In the genomic region with DNA sequence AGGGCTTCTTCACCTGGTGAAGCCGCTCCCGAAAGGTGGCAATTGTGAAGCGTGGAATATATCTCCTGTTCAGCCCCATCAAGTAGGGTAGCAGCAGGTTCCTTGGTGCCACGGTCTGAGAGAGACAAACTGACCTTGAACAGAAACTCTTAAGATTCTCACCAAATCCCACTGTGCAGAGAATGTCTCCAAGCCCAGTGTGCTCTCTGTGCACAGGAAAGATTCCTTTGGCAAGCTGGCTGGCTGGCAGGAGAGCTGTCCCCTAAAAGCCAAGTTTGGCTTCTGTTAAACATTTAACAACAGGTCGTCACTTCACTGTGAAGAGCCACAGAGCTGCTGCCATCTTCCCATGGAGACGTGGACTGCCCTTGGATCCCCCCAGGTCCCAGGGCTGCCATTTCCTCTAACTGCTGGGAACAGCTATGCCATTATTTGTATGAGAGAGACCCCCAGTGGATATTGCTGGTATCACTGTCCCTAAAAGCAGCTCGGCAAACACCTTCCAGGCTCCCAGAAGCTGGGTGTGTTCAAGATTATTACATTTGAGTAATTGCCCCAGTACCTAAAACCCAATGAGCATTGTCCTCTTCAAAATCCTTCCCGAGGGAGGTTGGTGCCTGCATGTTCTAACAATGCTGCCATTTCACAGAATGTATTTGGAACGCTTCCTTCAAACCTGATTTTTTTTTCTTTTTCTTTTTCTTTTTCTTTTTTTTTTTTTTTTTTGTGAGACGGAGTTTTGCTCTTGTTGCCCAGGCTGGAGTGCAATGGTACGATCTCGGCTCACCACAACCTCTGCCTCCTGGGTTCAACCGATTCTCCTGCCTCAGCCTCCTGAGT, we compare ENCODE assay signal across 8 cellular contexts.
DNase-seq lines count a peak whose midpoint lies in the region; ATAC-seq and TF ChIP-seq lines count a peak whose summit lies in the region.

No MANE protein-coding gene starts in this region.

- CTCF ChIA-PET in activated CD8-positive, alpha-beta memory T cell treated with anti-CD3 and anti-CD28 coated beads, Interleukin-2, amount 10 ng/mL, durations not matched to agents 7 days and 5 days (lab: Charles Lee) = interaction anchor here (0.6 to 6.4 kb wide), 42 partner anchors 9 to 369 kb away, joined by 3 to 115 read pairs (median 4); partner anchors contain the start of genes ATP1A1 and CD58
- CTCF ChIA-PET in naive thymus-derived CD4-positive, alpha-beta T cell (lab: Charles Lee) = interaction anchor here (0.6 to 4.6 kb wide), 20 partner anchors 8 to 693 kb away, joined by 3 to 59 read pairs (median 4); no protein-coding TSS in a partner anchor

- H3K27me3 Mint-ChIP-seq in activated CD8-positive, alpha-beta memory T cell treated with anti-CD3 and anti-CD28 coated beads, Interleukin-2, amount 10 ng/mL, durations not matched to agents 7 days and 5 days = no peaks in the 10 kb centered on the region
- H3K27me3 Mint-ChIP-seq in naive thymus-derived CD4-positive, alpha-beta T cell = no peaks in the 10 kb centered on the region

- H3K4me3 ChIP-seq in HL-60 (replicated peaks; ENCODE audit: insufficient read depth, low read length) = no peak overlapping the region
- no peak overlapping the region for H3K4me3 ChIP-seq in esophagus squamous epithelium
- no peak overlapping the region for H3K4me3 ChIP-seq in naive thymus-derived CD4-positive, alpha-beta T cell (ENCODE audit: low read length)
- H3K4me3 ChIP-seq in aorta (ENCODE audit: low read length in 2 of 2) = no peak overlapping the region

- no peak overlapping the region for H3K4me3 Mint-ChIP-seq in activated CD8-positive, alpha-beta memory T cell treated with anti-CD3 and anti-CD28 coated beads, Interleukin-2, amount 10 ng/mL, durations not matched to agents 7 days and 5 days
- H3K4me3 Mint-ChIP-seq in naive thymus-derived CD4-positive, alpha-beta T cell = peak overlapping the region in 1 of 10 donors; percentile 13

- TF ChIP-seq CTCF in HL-60 (IDR thresholded peaks at IDR 0.05; ENCODE audit: insufficient read depth, low read length) (peak; percentile 80), esophagus squamous epithelium (IDR thresholded peaks at IDR 0.05) (peak; percentile 51 to 96 (median 90))

- H3K9me3 ChIP-seq in esophagus squamous epithelium = no peaks in the 10 kb centered on the region
- no peaks in the 10 kb centered on the region for H3K9me3 ChIP-seq in naive thymus-derived CD4-positive, alpha-beta T cell (ENCODE audit: control insufficient read depth in 2 of 3, low read length in 3 of 3)
- no peaks in the 10 kb centered on the region for H3K9me3 ChIP-seq in aorta (ENCODE audit: control insufficient read depth, low read length)

- intact Hi-C loops in esophagus squamous epithelium (cut with DNase I) = no loop called here
- intact Hi-C loops in naive thymus-derived CD4-positive, alpha-beta T cell (cut with micrococcal nuclease) = loop anchor here (1.0 to 2.0 kb wide), 3 partner anchors 14 to 360 kb away; no protein-coding TSS in a partner anchor
- intact Hi-C loops in aorta (cut with DNase I) = loop anchor here in 1 of 2 donors (10.0 kb wide), 1 partner anchor 694 kb away; no protein-coding TSS in a partner anchor

- no peaks in the 10 kb centered on the region for H3K27me3 ChIP-seq in HL-60 (ENCODE audit: insufficient read depth, poor library complexity, severe bottlenecking)
- no peaks in the 10 kb centered on the region for H3K27me3 ChIP-seq in esophagus squamous epithelium
- no peaks in the 10 kb centered on the region for H3K27me3 ChIP-seq in naive thymus-derived CD4-positive, alpha-beta T cell (ENCODE audit: control insufficient read depth in 2 of 2, insufficient read depth in 2 of 2, low read length in 2 of 2)
- H3K27me3 ChIP-seq in aorta (ENCODE audit: control insufficient read depth in 1 of 2, insufficient read depth in 2 of 2, low read length in 1 of 2) = no peaks in the 10 kb centered on the region

- 37 to 49% methylated on average over 11 to 13 of the region's 13 CpGs for WGBS in esophagus squamous epithelium, 2 donors
- WGBS in aorta, 2 donors = 58 to 60% methylated on average over 13 of the region's 13 CpGs

- peak; percentile 83 for DNase-seq in AG20443 (ENCODE audit: low spot score)
- DNase-seq in HL-60 (ENCODE audit: low read depth in 1 of 2, low spot score in 1 of 2) = peak in 1 of 2 experiments; percentile 77
- DNase-seq in NCI-H774 (lab: John Stamatoyannopoulos, UW) = peak; percentile 44
- DNase-seq in activated CD8-positive, alpha-beta memory T cell treated with anti-CD3 and anti-CD28 coated beads, Interleukin-2, amount 10 ng/mL, durations not matched to agents 7 days and 5 days = peak; percentile 70
- DNase-seq in esophagus squamous epithelium (lab: John Stamatoyannopoulos, UW) = no peak
- DNase-seq in naive thymus-derived CD4-positive, alpha-beta T cell = peak in 8 of 9 donors; percentile 20 to 58 (median 44)
- no peak for DNase-seq in aorta

- peaks cover 14% of the 10 kb centered on the region for H3K36me3 Mint-ChIP-seq in activated CD8-positive, alpha-beta memory T cell treated with anti-CD3 and anti-CD28 coated beads, Interleukin-2, amount 10 ng/mL, durations not matched to agents 7 days and 5 days
- peaks cover 0 to 29% (median 0%) of the 10 kb centered on the region in 5 donors for H3K36me3 Mint-ChIP-seq in naive thymus-derived CD4-positive, alpha-beta T cell

- no peak for TF ChIP-seq POLR2A in esophagus squamous epithelium (IDR thresholded peaks at IDR 0.05)

- H3K36me3 ChIP-seq in esophagus squamous epithelium (no peaks in the 10 kb centered on the region), aorta (ENCODE audit: control insufficient read depth in 1 of 2, insufficient read depth in 2 of 2, low read length in 1 of 2) (no peaks in the 10 kb centered on the region)
- no peaks in the 10 kb centered on the region for H3K36me3 ChIP-seq in naive thymus-derived CD4-positive, alpha-beta T cell (ENCODE audit: control insufficient read depth in 2 of 3, insufficient read depth in 3 of 3, low read length in 3 of 3)

- peaks cover 44% of the 10 kb centered on the region for H3K4me1 Mint-ChIP-seq in activated CD8-positive, alpha-beta memory T cell treated with anti-CD3 and anti-CD28 coated beads, Interleukin-2, amount 10 ng/mL, durations not matched to agents 7 days and 5 days
- peaks cover 20 to 66% (median 24%) of the 10 kb centered on the region in 7 donors for H3K4me1 Mint-ChIP-seq in naive thymus-derived CD4-positive, alpha-beta T cell

- ATAC-seq in GM18861 (IDR thresholded peaks at IDR 0.05; ENCODE audit: unreplicated experiment) (peak; percentile 58), aorta (ENCODE audit: low FRiP score) (peak; percentile 82)
- ATAC-seq in activated CD8-positive, alpha-beta memory T cell treated with anti-CD3 and anti-CD28 coated beads, Interleukin-2, amount 10 ng/mL, durations not matched to agents 7 days and 5 days = peak; percentile 73
- ATAC-seq in naive thymus-derived CD4-positive, alpha-beta T cell = peak; percentile 82

- H3K4me1 ChIP-seq in esophagus squamous epithelium (peaks cover 10 to 84% (median 17%) of the 10 kb centered on the region in 3 donors), aorta (ENCODE audit: control insufficient read depth in 1 of 2, insufficient read depth in 2 of 2, low read length in 2 of 2) (no peaks in the 10 kb centered on the region)
- peaks cover 8 to 16% of the 10 kb centered on the region in 2 donors for H3K4me1 ChIP-seq in naive thymus-derived CD4-positive, alpha-beta T cell (ENCODE audit: control insufficient read depth in 2 of 2, insufficient read depth in 2 of 2, low read length in 2 of 2)

- H3K9me3 Mint-ChIP-seq in activated CD8-positive, alpha-beta memory T cell treated with anti-CD3 and anti-CD28 coated beads, Interleukin-2, amount 10 ng/mL, durations not matched to agents 7 days and 5 days (ENCODE audit: low read depth) = no peaks in the 10 kb centered on the region
- H3K9me3 Mint-ChIP-seq in naive thymus-derived CD4-positive, alpha-beta T cell = peaks cover 0 to 2% (median 0%) of the 10 kb centered on the region in 11 donors

- H3K27ac ChIP-seq in HL-60 (replicated peaks) = no peak overlapping the region; the same call in 1 of the 2 replicates
- peak overlapping the region in 2 of 4 donors; percentile 12 to 40 for H3K27ac ChIP-seq in esophagus squamous epithelium
- H3K27ac ChIP-seq in naive thymus-derived CD4-positive, alpha-beta T cell (ENCODE audit: low read depth, low read length) = no peak overlapping the region
- no peak overlapping the region for H3K27ac ChIP-seq in aorta (ENCODE audit: low read depth in 1 of 2, low read length in 2 of 2)

- H3K27ac Mint-ChIP-seq in activated CD8-positive, alpha-beta memory T cell treated with anti-CD3 and anti-CD28 coated beads, Interleukin-2, amount 10 ng/mL, durations not matched to agents 7 days and 5 days = no peak overlapping the region
- peak overlapping the region in 3 of 9 donors; percentile 21 to 36 (median 28) for H3K27ac Mint-ChIP-seq in naive thymus-derived CD4-positive, alpha-beta T cell

- POLR2A ChIA-PET in naive thymus-derived CD4-positive, alpha-beta T cell (lab: Charles Lee) = interaction anchor here (0.6 to 1.1 kb wide), 4 partner anchors 13 to 360 kb away, joined by 3 to 8 read pairs (median 3); no protein-coding TSS in a partner anchor

Comparison
In these comparisons a context has a peak if more than half of its experiments do, and no peak if none do; other contexts are left out.
1. DNase-seq: peak in AG20443 (single experiment), NCI-H774 (single experiment), activated CD8-positive, alpha-beta memory T cell treated with anti-CD3 and anti-CD28 coated beads, Interleukin-2, amount 10 ng/mL, durations not matched to agents 7 days and 5 days (single experiment) and naive thymus-derived CD4-positive, alpha-beta T cell (8 of 9); none in esophagus squamous epithelium (single experiment) and aorta (0 of 2).
2. Peak in every context shown above with its lines, with median percentiles within 50 percentile points of each other: ATAC-seq.